ENCODE assay signal across 22 cellular contexts in the genomic region with DNA sequence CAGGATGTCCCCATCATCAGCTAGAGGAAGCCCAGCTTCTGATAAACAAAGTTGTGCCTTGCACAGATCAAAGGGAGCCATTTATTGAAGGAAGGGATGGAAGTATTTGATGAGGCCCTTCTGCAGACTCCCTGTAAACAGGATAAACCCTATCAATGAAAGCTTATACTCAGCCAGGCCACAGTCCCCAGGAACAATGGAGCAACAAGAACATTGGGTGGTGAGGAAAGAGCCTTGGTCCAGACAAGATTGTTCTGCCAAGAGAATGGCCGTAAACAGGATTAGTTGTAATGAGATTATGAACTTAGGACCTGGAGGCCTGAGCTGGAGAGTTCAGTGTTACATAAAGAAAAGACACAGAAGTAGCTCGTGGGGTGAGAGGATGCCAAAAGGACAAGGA. TPM values are rescaled to one million over a fixed set of nuclear protein-coding genes. Genes with fewer than 3 reads are reported as not detected.
DNase-seq lines count a peak whose midpoint lies in the region; ATAC-seq and TF ChIP-seq lines count a peak whose summit lies in the region.
"Had no signal": no experiment of that assay in that cellular context is flagged by ENCODE, and none has a peak within 500 bp of the region (broad histone marks: within the 10 kb centered on the region; RNA-seq: fewer than 3 reads in every experiment).

No MANE protein-coding gene starts in this region.

- no peaks in the 10 kb centered on the region for H3K27me3 Mint-ChIP-seq in endodermal cell (ENCODE audit: insufficient read depth)
- H3K27me3 Mint-ChIP-seq in activated CD8-positive, alpha-beta T cell treated with anti-CD3 and anti-CD28 coated beads for 36 hours, result peaks cover 5% of the 10 kb centered on the region

- peak overlapping the region; percentile 15 for H3K18ac ChIP-seq in mesendoderm (ENCODE audit: low read length)

- no peak overlapping the region for H3K4ac ChIP-seq in mesendoderm (ENCODE audit: low read depth, low read length)

- H2AFZ ChIP-seq in Karpas-422 (ENCODE audit: low read length), result no peak overlapping the region

- H3K4me1 Mint-ChIP-seq in endodermal cell, result peaks cover 61% of the 10 kb centered on the region
- no peaks in the 10 kb centered on the region for H3K4me1 Mint-ChIP-seq in activated CD8-positive, alpha-beta T cell treated with anti-CD3 and anti-CD28 coated beads for 36 hours (ENCODE audit: low read depth)
- H3K4me1 Mint-ChIP-seq: CD4-positive, CD25-positive, alpha-beta regulatory T cell; IgD-negative memory B cell had no signal

- H3K36me3 ChIP-seq in endodermal cell (ENCODE audit: control insufficient read depth, insufficient read depth, low read length) (no peaks in the 10 kb centered on the region), mesendoderm (ENCODE audit: control insufficient read depth, insufficient read depth, low read length) (no peaks in the 10 kb centered on the region), Karpas-422 (ENCODE audit: insufficient read depth, low read length) (no peaks in the 10 kb centered on the region), colonic mucosa (no peaks in the 10 kb centered on the region)
- H3K36me3 ChIP-seq: BE2C, MG63 had no signal

- H2AK5ac ChIP-seq in mesendoderm (ENCODE audit: low read length), result no peak overlapping the region

- no peaks in the 10 kb centered on the region for H3K9me3 Mint-ChIP-seq in endodermal cell
- no peaks in the 10 kb centered on the region for H3K9me3 Mint-ChIP-seq in activated CD8-positive, alpha-beta T cell treated with anti-CD3 and anti-CD28 coated beads for 36 hours
- H3K9me3 Mint-ChIP-seq: H9 had no signal

- POLR2A ChIA-PET in activated CD8-positive, alpha-beta T cell treated with anti-CD3 and anti-CD28 coated beads for 36 hours (lab: Charles Lee), result interaction anchor here (0.7 kb wide), 1 partner anchor 8 kb away, joined by 3 read pairs; no protein-coding TSS in a partner anchor

- H3K9me2 ChIP-seq in Karpas-422 (replicated peaks; ENCODE audit: insufficient read depth, low read length), result no peaks in the 10 kb centered on the region

- H3K9me3 ChIP-seq in right cardiac atrium (ENCODE audit: control insufficient read depth, low read length) (no peaks in the 10 kb centered on the region), endodermal cell (ENCODE audit: control insufficient read depth, low read length) (no peaks in the 10 kb centered on the region), Karpas-422 (ENCODE audit: low read length) (no peaks in the 10 kb centered on the region), colonic mucosa (no peaks in the 10 kb centered on the region)
- H3K9me3 ChIP-seq: BE2C, MG63 had no signal

- H3K27ac ChIP-seq in right cardiac atrium (ENCODE audit: low read length) (peak overlapping the region; percentile 1), endodermal cell (ENCODE audit: low read depth, low read length) (no peak overlapping the region), mesendoderm (ENCODE audit: low read depth, low read length) (peak overlapping the region; percentile 38), Karpas-422 (ENCODE audit: low read length) (no peak overlapping the region), colonic mucosa (no peak overlapping the region)

- H3K79me2 ChIP-seq in mesendoderm (ENCODE audit: control insufficient read depth, insufficient read depth, low read length), result no peaks in the 10 kb centered on the region
- H3K79me2 ChIP-seq in Karpas-422 (ENCODE audit: low read length), result no peaks in the 10 kb centered on the region

- H3K4me1 ChIP-seq in right cardiac atrium (ENCODE audit: control insufficient read depth, insufficient read depth, low read length) (peaks cover 9% of the 10 kb centered on the region), endodermal cell (ENCODE audit: control insufficient read depth, insufficient read depth, low read length) (peaks cover 32% of the 10 kb centered on the region), mesendoderm (ENCODE audit: control insufficient read depth, low read depth, low read length) (peaks cover 28% of the 10 kb centered on the region), Karpas-422 (ENCODE audit: low read length) (no peaks in the 10 kb centered on the region), colonic mucosa (no peaks in the 10 kb centered on the region)

- H3K36me3 Mint-ChIP-seq in endodermal cell (ENCODE audit: low read depth), result no peaks in the 10 kb centered on the region
- no peaks in the 10 kb centered on the region for H3K36me3 Mint-ChIP-seq in activated CD8-positive, alpha-beta T cell treated with anti-CD3 and anti-CD28 coated beads for 36 hours (ENCODE audit: low read depth)
- H3K36me3 Mint-ChIP-seq: CD4-positive, CD25-positive, alpha-beta regulatory T cell; IgD-negative memory B cell had no signal

- TF ChIP-seq CTCF in endodermal cell (conservative IDR thresholded peaks at IDR 0.05), result no peak
- no peak for TF ChIP-seq CTCF in activated CD8-positive, alpha-beta T cell treated with anti-CD3 and anti-CD28 coated beads for 36 hours (IDR thresholded peaks at IDR 0.05)
- TF ChIP-seq CTCF in colonic mucosa (IDR thresholded peaks at IDR 0.05), result no peak

- no peak overlapping the region for H2BK120ac ChIP-seq in mesendoderm (ENCODE audit: low read depth, low read length)

- peak overlapping the region; percentile 37 for H3K27ac Mint-ChIP-seq in endodermal cell
- no peak overlapping the region for H3K27ac Mint-ChIP-seq in activated CD8-positive, alpha-beta T cell treated with anti-CD3 and anti-CD28 coated beads for 36 hours
- H3K27ac Mint-ChIP-seq: CD4-positive, CD25-positive, alpha-beta regulatory T cell; H9; IgD-negative memory B cell had no signal

- no peak for DNase-seq in right cardiac atrium
- no peak for DNase-seq in Right ventricle myocardium superior
- DNase-seq in endodermal cell, result peak; percentile 69
- peak; percentile 82 for DNase-seq in mesendoderm
- no peak for DNase-seq in Karpas-422
- no peak for DNase-seq in activated CD8-positive, alpha-beta T cell treated with anti-CD3 and anti-CD28 coated beads for 36 hours
- no peak for DNase-seq in colonic mucosa
- DNase-seq: BE2C; CD4-positive, CD25-positive, alpha-beta regulatory T cell; COR-L47; DMS153; GDM1; H9; Kasumi-1; MG63; NCI-H1048; NCI-H1436 treated with DMSO at 0.1 percent for 48 hours; NCI-H2029 treated with DMSO at 0.1 percent for 48 hours; SHP77 treated with DMSO at 0.1 percent for 48 hours had no signal

- no peak overlapping the region for H2BK15ac ChIP-seq in mesendoderm (replicated peaks; ENCODE audit: low read depth)

- ATAC-seq in right cardiac atrium, result peak in 1 of 2 donors; percentile 22
- ATAC-seq in Right ventricle myocardium superior (ENCODE audit: poor library complexity), result no peak
- no peak for ATAC-seq in HG03135 (IDR thresholded peaks at IDR 0.05; ENCODE audit: unreplicated experiment)
- no peak for ATAC-seq in activated CD8-positive, alpha-beta T cell treated with anti-CD3 and anti-CD28 coated beads for 36 hours

- H4K8ac ChIP-seq in mesendoderm (ENCODE audit: low read depth, low read length), result no peak overlapping the region

- H3K79me1 ChIP-seq in mesendoderm (ENCODE audit: low read length), result no peaks in the 10 kb centered on the region

- H3K23ac ChIP-seq in mesendoderm (ENCODE audit: low read length), result no peak overlapping the region

- CTCF ChIA-PET in activated CD8-positive, alpha-beta T cell treated with anti-CD3 and anti-CD28 coated beads for 36 hours (lab: Charles Lee), result no interaction called here

- no peak overlapping the region for H3K4me3 ChIP-seq in right cardiac atrium (ENCODE audit: low read length)
- no peak overlapping the region for H3K4me3 ChIP-seq in endodermal cell (ENCODE audit: low read length)
- H3K4me3 ChIP-seq in mesendoderm (ENCODE audit: low read length), result no peak overlapping the region
- no peak overlapping the region for H3K4me3 ChIP-seq in Karpas-422 (ENCODE audit: low read length)
- H3K4me3 ChIP-seq in colonic mucosa, result no peak overlapping the region
- H3K4me3 ChIP-seq: MG63 had no signal

- no peak overlapping the region for H3K9ac ChIP-seq in endodermal cell (ENCODE audit: extremely low read depth, low read length, poor library complexity, severe bottlenecking)
- H3K9ac ChIP-seq in mesendoderm (ENCODE audit: low read length), result no peak overlapping the region
- H3K9ac ChIP-seq in Karpas-422 (ENCODE audit: low read length), result no peak overlapping the region
- H3K9ac ChIP-seq in colonic mucosa (ENCODE audit: low read depth in 2 of 2, low read length in 2 of 2), result no peak overlapping the region

- H4K5ac ChIP-seq in mesendoderm (ENCODE audit: low read length), result no peak overlapping the region

- H3K27me3 ChIP-seq in right cardiac atrium (ENCODE audit: control insufficient read depth, insufficient read depth), result no peaks in the 10 kb centered on the region
- no peaks in the 10 kb centered on the region for H3K27me3 ChIP-seq in endodermal cell (ENCODE audit: control insufficient read depth, insufficient read depth, low read length, poor library complexity, severe bottlenecking)
- H3K27me3 ChIP-seq in mesendoderm (ENCODE audit: insufficient read depth, low read length, poor library complexity), result no peaks in the 10 kb centered on the region
- no peaks in the 10 kb centered on the region for H3K27me3 ChIP-seq in Karpas-422 (ENCODE audit: low read length)
- no peaks in the 10 kb centered on the region for H3K27me3 ChIP-seq in colonic mucosa
- H3K27me3 ChIP-seq: BE2C, MG63 had no signal

- H4K20me1 ChIP-seq in Karpas-422 (ENCODE audit: insufficient read depth, low read depth, low read length), result no peaks in the 10 kb centered on the region

- peak overlapping the region; percentile 8 for H2BK5ac ChIP-seq in mesendoderm (ENCODE audit: low read length)

- H3K4me2 ChIP-seq in mesendoderm (ENCODE audit: low read length) (no peak overlapping the region), Karpas-422 (ENCODE audit: low read depth, low read length, poor library complexity, severe bottlenecking) (no peak overlapping the region)

- H3K56ac ChIP-seq in mesendoderm (ENCODE audit: low read length), result peak overlapping the region; percentile 77

- 70% methylated on average over 2 of the region's 2 CpGs for WGBS in right cardiac atrium
- 35 to 80% methylated on average over 1 to 2 of the region's 2 CpGs for WGBS in endodermal cell (ENCODE audit: insufficient coverage in 1 of 2, insufficient read length in 1 of 2), 2 experiments
- WGBS in mesendoderm (ENCODE audit: extremely low coverage, insufficient coverage, low lambda C conversion rate), result no CpG with 5 or more reads among the region's 2 CpGs

- intact Hi-C loops in right cardiac atrium (cut with DNase I), result loop anchor here in 1 of 4 donors (10.0 kb wide), 1 partner anchor 58 kb away; no protein-coding TSS in a partner anchor
- intact Hi-C loops in Right ventricle myocardium superior (cut with DNase I), result no loop called here
- intact Hi-C loops in activated CD8-positive, alpha-beta T cell treated with anti-CD3 and anti-CD28 coated beads for 36 hours (cut with micrococcal nuclease), result no loop called here
- intact Hi-C loops in colonic mucosa (cut with DNase I), result no loop called here

- H3K4me3 Mint-ChIP-seq in endodermal cell, result no peak overlapping the region
- H3K4me3 Mint-ChIP-seq in activated CD8-positive, alpha-beta T cell treated with anti-CD3 and anti-CD28 coated beads for 36 hours, result no peak overlapping the region
- H3K4me3 Mint-ChIP-seq: CD4-positive, CD25-positive, alpha-beta regulatory T cell; H9; IgD-negative memory B cell had no signal

RNA-seq across cellular contexts. Expression of a gene that starts 40.6 kb away (rescaled TPM):
- total RNA-seq in right cardiac atrium (10 to 100 TPM; 45.3 to 66.9 (median 63.4) TPM), Right ventricle myocardium superior (53.2 TPM), endodermal cell (10 to 100 TPM; 81.7 to 85.9 TPM), colonic mucosa (10 to 100 TPM in 1 of 2 donors, 1 to 10 TPM in 1; 7.0 to 10.3 TPM)
- polyA plus RNA-seq in right cardiac atrium, result 16.8 TPM
- 36.8 TPM for polyA plus RNA-seq in endodermal cell (2013, experiment 1 of 2)
- 46.8 TPM for polyA plus RNA-seq in endodermal cell (2013, experiment 2 of 2)
- polyA plus RNA-seq in mesendoderm (2013, experiment 1 of 2), result 5.4 TPM
- 5.0 TPM for polyA plus RNA-seq in mesendoderm (2013, experiment 2 of 2)
- not detected in 2 replicates for total RNA-seq in Karpas-422 (2014; rRNA removed; shearing (Covaris generic); ENCODE audit: low replicate concordance)
- total RNA-seq in activated CD8-positive, alpha-beta T cell treated with anti-CD3 and anti-CD28 coated beads for 36 hours, result not detected
- total RNA-seq: CD4-positive, CD25-positive, alpha-beta regulatory T cell; OCI-LY7 had no signal
- polyA plus RNA-seq: CD4-positive, CD25-positive, alpha-beta regulatory T cell; IgD-negative memory B cell had no signal

Comparison
In these comparisons a context has a peak if more than half of its experiments do, and no peak if none do; other contexts are left out.
1. DNase-seq: peak in endodermal cell (single experiment) and mesendoderm (single experiment); none in right cardiac atrium (0 of 3), Right ventricle myocardium superior (single experiment), Karpas-422 (single experiment), activated CD8-positive, alpha-beta T cell treated with anti-CD3 and anti-CD28 coated beads for 36 hours (single experiment) and colonic mucosa (single experiment).
2. H3K27ac ChIP-seq: peak in right cardiac atrium (single experiment) and mesendoderm (single experiment); none in endodermal cell (single experiment), Karpas-422 (single experiment) and colonic mucosa (single experiment).